ENCODE assay signal across 8 cellular contexts in genomic region chr19:57477191-57478008, GRCh38. TPM values are rescaled to one million over a fixed set of nuclear protein-coding genes. Genes with fewer than 3 reads are reported as not detected.
DNase-seq lines count a peak whose midpoint lies in the region; ATAC-seq and TF ChIP-seq lines count a peak whose summit lies in the region.

Gene ZNF772 (minus strand): TSS chr19:57477566. CDS start chr19:57477309, 257 bp downstream.

- peak; percentile 71 for TF ChIP-seq CTCF in activated CD8-positive, alpha-beta T cell treated with anti-CD3 and anti-CD28 coated beads for 36 hours (IDR thresholded peaks at IDR 0.05)
- peak; percentile 58 for TF ChIP-seq CTCF in lower lobe of right lung (IDR thresholded peaks at IDR 0.05)

- ATAC-seq in HG03442 (IDR thresholded peaks at IDR 0.05; ENCODE audit: unreplicated experiment) (peak; percentile 96), lower lobe of right lung (peak; percentile 98 to 100)
- peak; percentile 100 for ATAC-seq in activated CD8-positive, alpha-beta T cell treated with anti-CD3 and anti-CD28 coated beads for 36 hours

- POLR2A ChIA-PET in activated CD8-positive, alpha-beta T cell treated with anti-CD3 and anti-CD28 coated beads for 36 hours (lab: Charles Lee): interaction anchor here (1.5 kb wide), 1 partner anchor 9 kb away, joined by 7 read pairs; no protein-coding TSS in a partner anchor

- H3K27me3 Mint-ChIP-seq in activated CD8-positive, alpha-beta T cell treated with anti-CD3 and anti-CD28 coated beads for 36 hours: no peaks in the 10 kb centered on the region

- H3K27ac ChIP-seq in BLaER1 treated with 17β-estradiol and CSF1 and Interleukin-3, amounts not matched to agents 10 nM and 100 nM: peak within 1 kb of the TSS; percentile 75 to 90 (median 86)
- peak within 1 kb of the TSS; percentile 84 for H3K27ac ChIP-seq in lower lobe of right lung

- H3K4me1 ChIP-seq in BLaER1 treated with 17β-estradiol and CSF1 and Interleukin-3, amounts not matched to agents 10 nM and 100 nM: peaks cover 7 to 39% (median 15%) of the 10 kb centered on the region in 10 experiments
- peaks cover 8% of the 10 kb centered on the region for H3K4me1 ChIP-seq in lower lobe of right lung

- intact Hi-C loops in activated CD8-positive, alpha-beta T cell treated with anti-CD3 and anti-CD28 coated beads for 36 hours (cut with micrococcal nuclease): no loop called here
- intact Hi-C loops in lower lobe of right lung (cut with DNase I): no loop called here

- H3K9me3 Mint-ChIP-seq in activated CD8-positive, alpha-beta T cell treated with anti-CD3 and anti-CD28 coated beads for 36 hours: peaks cover 52% of the 10 kb centered on the region

- peaks cover 56% of the 10 kb centered on the region for H3K36me3 Mint-ChIP-seq in activated CD8-positive, alpha-beta T cell treated with anti-CD3 and anti-CD28 coated beads for 36 hours (ENCODE audit: low read depth)

- CTCF ChIA-PET in activated CD8-positive, alpha-beta T cell treated with anti-CD3 and anti-CD28 coated beads for 36 hours (lab: Charles Lee): interaction anchor here (0.8 to 1.2 kb wide), 3 partner anchors 22 to 204 kb away, joined by 3 read pairs; partner anchors contain the start of genes ZNF551 and ZNF773

- peak within 1 kb of the TSS; percentile 77 for H3K27ac Mint-ChIP-seq in activated CD8-positive, alpha-beta T cell treated with anti-CD3 and anti-CD28 coated beads for 36 hours

- no peaks in the 10 kb centered on the region for H4K20me1 ChIP-seq in BLaER1 treated with 17β-estradiol and CSF1 and Interleukin-3, amounts not matched to agents 10 nM and 100 nM

- peak within 1 kb of the TSS; percentile 82 to 96 (median 93) for H3K4me2 ChIP-seq in BLaER1 treated with 17β-estradiol and CSF1 and Interleukin-3, amounts not matched to agents 10 nM and 100 nM

- peak within 1 kb of the TSS; percentile 75 to 88 (median 86) for H3K9ac ChIP-seq in BLaER1 treated with 17β-estradiol and CSF1 and Interleukin-3, amounts not matched to agents 10 nM and 100 nM

- peaks cover 54 to 90% (median 70%) of the 10 kb centered on the region in 11 experiments for H3K9me3 ChIP-seq in BLaER1 treated with 17β-estradiol and CSF1 and Interleukin-3, amounts not matched to agents 10 nM and 100 nM (replicated peaks in 1 of 11)
- peaks cover 53% of the 10 kb centered on the region for H3K9me3 ChIP-seq in lower lobe of right lung

- DNase-seq in GM19238 (ENCODE audit: insufficient read length, low spot score) (peak; percentile 81), NCI-H526 (lab: John Stamatoyannopoulos, UW) (peak; percentile 96 to 97), lower lobe of right lung (peak; percentile 89)
- peak; percentile 95 for DNase-seq in activated CD8-positive, alpha-beta T cell treated with anti-CD3 and anti-CD28 coated beads for 36 hours
- DNase-seq in effector CD4-positive, alpha-beta T cell: peak; percentile 83
- DNase-seq in stimulated activated CD4-positive, alpha-beta T cell treated with anti-CD3 and anti-CD28 coated beads, TNF-alpha, amount 100 ng/mL, for 1 hour (ENCODE audit: low read depth in 3 of 3, low spot score in 1 of 3): peak; percentile 62 to 71 (median 68)

- peak within 1 kb of the TSS; percentile 76 for H3K4me3 Mint-ChIP-seq in activated CD8-positive, alpha-beta T cell treated with anti-CD3 and anti-CD28 coated beads for 36 hours

- H3K27me3 ChIP-seq in BLaER1 treated with 17β-estradiol and CSF1 and Interleukin-3, amounts not matched to agents 10 nM and 100 nM: no peaks in the 10 kb centered on the region; a peak in 1 of 22 replicates
- no peaks in the 10 kb centered on the region for H3K27me3 ChIP-seq in lower lobe of right lung (ENCODE audit: low read depth)

- peaks cover 39 to 43% (median 42%) of the 10 kb centered on the region in 11 experiments for H3K36me3 ChIP-seq in BLaER1 treated with 17β-estradiol and CSF1 and Interleukin-3, amounts not matched to agents 10 nM and 100 nM
- H3K36me3 ChIP-seq in lower lobe of right lung: peaks cover 16% of the 10 kb centered on the region

- H3K4me3 ChIP-seq in BLaER1 treated with 17β-estradiol and CSF1 and Interleukin-3, amounts not matched to agents 10 nM and 100 nM: peak within 1 kb of the TSS; percentile 66 to 85 (median 76)
- peak within 1 kb of the TSS; percentile 80 for H3K4me3 ChIP-seq in lower lobe of right lung

- H3K4me1 Mint-ChIP-seq in activated CD8-positive, alpha-beta T cell treated with anti-CD3 and anti-CD28 coated beads for 36 hours (ENCODE audit: low read depth): peaks cover 6% of the 10 kb centered on the region

RNA-seq across cellular contexts. Expression of gene ZNF772, which starts in this region (rescaled TPM):
- 1 to 10 TPM; 5.0 to 5.6 TPM for total RNA-seq in activated CD8-positive, alpha-beta T cell treated with anti-CD3 and anti-CD28 coated beads for 36 hours
- total RNA-seq in lower lobe of right lung: 10.0 TPM

Comparison
In these comparisons a context has a peak if more than half of its experiments do, and no peak if none do; other contexts are left out.
1. Peak in every context shown above with its lines: DNase-seq, ATAC-seq, H3K4me3 ChIP-seq and H3K27ac ChIP-seq.